In the genomic region with DNA sequence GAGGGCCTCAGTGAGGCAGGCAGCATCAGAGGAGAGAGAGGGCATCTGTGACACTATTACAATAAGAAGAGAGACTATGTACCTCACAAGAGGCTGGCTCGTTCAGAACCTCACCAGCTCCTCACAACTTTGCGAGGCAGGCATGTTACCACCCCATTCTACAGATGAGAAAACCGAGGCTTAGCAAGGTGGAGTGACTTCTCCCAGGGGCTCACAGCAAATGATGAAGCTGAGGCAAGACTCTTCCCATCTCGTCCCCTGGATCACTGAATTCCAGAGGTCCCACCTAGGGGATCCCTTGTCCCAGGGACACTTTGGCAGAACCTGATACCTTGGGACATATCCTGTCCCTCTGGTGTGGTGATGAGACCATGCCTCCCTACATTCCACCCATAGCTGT, we compare ENCODE assay signal across 28 cellular contexts.
"Had no signal": no experiment of that assay in that cellular context is flagged by ENCODE, and none has a peak within 500 bp of the region (broad histone marks: within the 10 kb centered on the region; RNA-seq: fewer than 3 reads in every experiment).

No MANE protein-coding gene starts in this region.

- FAIRE-seq: pancreas, small intestine, urothelium cell line had no signal

- H3K36me3 ChIP-seq: pancreas, right lobe of liver, sigmoid colon, stomach, thoracic aorta, thyroid gland, tibial nerve, upper lobe of left lung, vagina had no signal

- H3K36me3 Mint-ChIP-seq: naive thymus-derived CD8-positive, alpha-beta T cell; natural killer cell treated with Interleukin-12 subunit alpha and Interleukin-12 subunit beta and Interleukin-15 and Interleukin-18, amount 100 ng/mL, for 72 hours; stimulated activated effector memory CD8-positive, alpha-beta T cell treated with anti-CD3 and anti-CD28 coated beads, Interleukin-12 subunit alpha, Interleukin-12 subunit beta, amount 100 ng/mL, for 72 hours; stimulated activated naive B cell treated with anti-CD40 and anti-IgM and Interleukin-4, amounts not matched to agents 10 μg/mL and 1 μg/mL and 100 μg/mL, for 72 hours had no signal

- H3K9me3 ChIP-seq: pancreas, psoas muscle, right lobe of liver, sigmoid colon, stomach, thoracic aorta, thyroid gland, tibial nerve, upper lobe of left lung, vagina had no signal

- H3K27me3 ChIP-seq: pancreas, right lobe of liver, thyroid gland, upper lobe of left lung, vagina had no signal

- H3K9me3 Mint-ChIP-seq: naive thymus-derived CD8-positive, alpha-beta T cell; natural killer cell treated with Interleukin-12 subunit alpha and Interleukin-12 subunit beta and Interleukin-15 and Interleukin-18, amount 100 ng/mL, for 72 hours; nephron progenitor cell; neural crest cell; stimulated activated effector memory CD8-positive, alpha-beta T cell treated with anti-CD3 and anti-CD28 coated beads, Interleukin-12 subunit alpha, Interleukin-12 subunit beta, amount 100 ng/mL, for 72 hours; stimulated activated naive B cell treated with anti-CD40 and anti-IgM and Interleukin-4, amounts not matched to agents 10 μg/mL and 1 μg/mL and 100 μg/mL, for 72 hours; stimulated activated naive CD8-positive, alpha-beta T cell treated with anti-CD3 and anti-CD28 coated beads, Interleukin-15, Interleukin-2, amounts not matched to agents 100 ng/mL and 50 ng/mL, for 24 hours had no signal

- H3K27ac ChIP-seq: pancreas, psoas muscle, right lobe of liver, sigmoid colon, stomach, thoracic aorta, thyroid gland, tibial nerve, upper lobe of left lung, vagina had no signal

- H3K4me3 ChIP-seq: pancreas, psoas muscle, right lobe of liver, sigmoid colon, stomach, thoracic aorta, thyroid gland, tibial nerve, upper lobe of left lung, vagina had no signal

- H3K4me1 Mint-ChIP-seq: nephron progenitor cell; neural crest cell; stimulated activated effector memory CD8-positive, alpha-beta T cell treated with anti-CD3 and anti-CD28 coated beads, Interleukin-12 subunit alpha, Interleukin-12 subunit beta, amount 100 ng/mL, for 72 hours; stimulated activated naive B cell treated with anti-CD40 and anti-IgM and Interleukin-4, amounts not matched to agents 10 μg/mL and 1 μg/mL and 100 μg/mL, for 72 hours had no signal

- DNase-seq: naive thymus-derived CD8-positive, alpha-beta T cell; nephron progenitor cell; occipital lobe; pancreas; psoas muscle; right cardiac atrium; right lobe of liver; sigmoid colon; small intestine; stimulated activated CD4-positive, alpha-beta T cell treated with anti-CD3 and anti-CD28 coated beads, Interleukin-15, amount 100 ng/mL, for 24 hours; stimulated activated CD4-positive, alpha-beta T cell treated with anti-CD3 and anti-CD28 coated beads, Interleukin-2, amount 100 ng/mL, for 24 hours; stimulated activated CD4-positive, alpha-beta T cell treated with anti-CD3 and anti-CD28 coated beads, Interleukin-2, amount 100 ng/mL, for 48 hours; stimulated activated CD4-positive, alpha-beta T cell treated with anti-CD3 and anti-CD28 coated beads, Interleukin-4, amount 100 ng/mL, for 24 hours; stimulated activated naive B cell treated with anti-CD40 and anti-IgM and Interleukin-4, amounts not matched to agents 10 μg/mL and 1 μg/mL and 100 μg/mL, for 72 hours; stimulated activated naive CD4-positive, alpha-beta T cell treated with Interleukin-2 at 50 U/mL for 16 hours; stomach; thyroid gland; trophoblast cell; upper lobe of left lung had no signal

- H3K4me1 ChIP-seq: pancreas, psoas muscle, right lobe of liver, sigmoid colon, stomach, thyroid gland, tibial nerve, upper lobe of left lung, vagina had no signal

- H3K27ac Mint-ChIP-seq: naive thymus-derived CD8-positive, alpha-beta T cell; natural killer cell treated with Interleukin-12 subunit alpha and Interleukin-12 subunit beta and Interleukin-15 and Interleukin-18, amount 100 ng/mL, for 72 hours; nephron progenitor cell; progenitor cell of endocrine pancreas; stimulated activated effector memory CD8-positive, alpha-beta T cell treated with anti-CD3 and anti-CD28 coated beads, Interleukin-12 subunit alpha, Interleukin-12 subunit beta, amount 100 ng/mL, for 72 hours; stimulated activated naive B cell treated with anti-CD40 and anti-IgM and Interleukin-4, amounts not matched to agents 10 μg/mL and 1 μg/mL and 100 μg/mL, for 72 hours; stimulated activated naive CD8-positive, alpha-beta T cell treated with anti-CD3 and anti-CD28 coated beads, Interleukin-15, Interleukin-2, amounts not matched to agents 100 ng/mL and 50 ng/mL, for 24 hours had no signal

- H3K4me3 Mint-ChIP-seq: naive thymus-derived CD8-positive, alpha-beta T cell; natural killer cell treated with Interleukin-12 subunit alpha and Interleukin-12 subunit beta and Interleukin-15 and Interleukin-18, amount 100 ng/mL, for 72 hours; nephron progenitor cell; neural crest cell; stimulated activated effector memory CD8-positive, alpha-beta T cell treated with anti-CD3 and anti-CD28 coated beads, Interleukin-12 subunit alpha, Interleukin-12 subunit beta, amount 100 ng/mL, for 72 hours; stimulated activated naive B cell treated with anti-CD40 and anti-IgM and Interleukin-4, amounts not matched to agents 10 μg/mL and 1 μg/mL and 100 μg/mL, for 72 hours; stimulated activated naive CD8-positive, alpha-beta T cell treated with anti-CD3 and anti-CD28 coated beads, Interleukin-15, Interleukin-2, amounts not matched to agents 100 ng/mL and 50 ng/mL, for 24 hours had no signal

- ATAC-seq: naive thymus-derived CD8-positive, alpha-beta T cell; natural killer cell treated with Interleukin-12 subunit alpha and Interleukin-12 subunit beta and Interleukin-15 and Interleukin-18, amount 100 ng/mL, for 72 hours; pancreas; psoas muscle; right cardiac atrium; right lobe of liver; stimulated activated effector memory CD8-positive, alpha-beta T cell treated with anti-CD3 and anti-CD28 coated beads, Interleukin-12 subunit alpha, Interleukin-12 subunit beta, amount 100 ng/mL, for 72 hours; stimulated activated naive B cell treated with anti-CD40 and anti-IgM and Interleukin-4, amounts not matched to agents 10 μg/mL and 1 μg/mL and 100 μg/mL, for 72 hours had no signal
